In the genomic region with DNA sequence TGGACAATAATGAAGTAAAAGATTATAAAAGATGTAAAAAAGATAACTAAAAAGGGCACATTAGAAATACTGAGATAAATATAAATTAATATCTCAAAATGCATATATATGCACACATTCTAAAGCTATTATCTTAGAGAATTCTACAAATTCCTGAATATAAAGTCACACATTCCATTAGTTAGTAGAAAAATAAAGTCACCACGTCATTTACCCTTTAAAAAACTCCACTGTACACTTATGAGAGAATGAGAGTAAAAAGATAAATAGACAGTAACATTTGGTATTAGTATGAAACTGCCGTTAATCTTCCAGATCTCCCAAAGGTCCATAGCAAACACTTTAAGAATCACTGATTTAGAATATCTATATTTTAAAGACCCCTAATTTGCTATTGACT, we compare ENCODE assay signal across 26 cellular contexts.
DNase-seq lines count a peak whose midpoint lies in the region; TF ChIP-seq lines count a peak whose summit lies in the region.
"Had no signal": no experiment of that assay in that cellular context is flagged by ENCODE, and none has a peak within 500 bp of the region (broad histone marks: within the 10 kb centered on the region; RNA-seq: fewer than 3 reads in every experiment).

No MANE protein-coding gene starts in this region.

- no peak overlapping the region for H3K27ac ChIP-seq in substantia nigra (ENCODE audit: low read depth, low read length, poor library complexity, severe bottlenecking)
- H3K27ac ChIP-seq: foreskin keratinocyte, hepatocyte, sigmoid colon had no signal

- DNase-seq in AG10803 (ENCODE audit: low read depth) (peak; percentile 20), LHCN-M2 (ENCODE audit: low read depth) (peak; percentile 50), astrocyte of the spinal cord (ENCODE audit: low read depth, low spot score) (peak; percentile 56), hepatic stellate cell (ENCODE audit: low spot score) (peak; percentile 15), substantia nigra (lab: John Stamatoyannopoulos, UW) (no peak), HEK293T (ENCODE audit: extremely low spot score) (no peak), amniotic stem cell (lab: John Stamatoyannopoulos, UW) (no peak), Ammon's horn (ENCODE audit: low spot score) (no peak)
- DNase-seq: activated CD4-positive, alpha-beta T cell treated with anti-CD3 and anti-CD28 coated beads, Interleukin-2, amount 10 ng/mL, durations not matched to agents 7 days and 5 days; activated CD8-positive, alpha-beta memory T cell treated with anti-CD3 and anti-CD28 coated beads, Interleukin-2, amount 10 ng/mL, durations not matched to agents 7 days and 5 days; activated naive CD8-positive, alpha-beta T cell treated with anti-CD3 and anti-CD28 coated beads, Interleukin-2, amount 10 ng/mL, durations not matched to agents 7 days and 5 days; CD8-positive, alpha-beta memory T cell; dermis blood vessel endothelial cell; DMS53; foreskin keratinocyte; immature natural killer cell; left ventricle myocardium superior; NCI-H1092 treated with DMSO at 0.1 percent for 48 hours; NCI-H2081; NCI-H345; NCI-H82; nephron progenitor cell; OCI-M1; SHP77 treated with DMSO at 0.1 percent for 48 hours; sigmoid colon had no signal

- TF ChIP-seq CTCF in AG10803 (conservative IDR thresholded peaks at IDR 0.05; ENCODE audit: low read length) (no peak), astrocyte of the spinal cord (IDR thresholded peaks at IDR 0.05; ENCODE audit: low read depth, low read length) (no peak)

- H3K4me3 ChIP-seq in AG10803 (ENCODE audit: low read length) (no peak overlapping the region), astrocyte of the spinal cord (ENCODE audit: low read depth, low read length) (no peak overlapping the region)
- H3K4me3 ChIP-seq: hepatocyte, sigmoid colon had no signal

- CTCF ChIA-PET in HEK293T (lab: Yijun Ruan, JAX), result no interaction called here

- in situ Hi-C loops in astrocyte of the spinal cord (cut with HindIII; ENCODE audit: low sequenced_read_pairs), result no loop called here

- POLR2A ChIA-PET in HEK293T (lab: Yijun Ruan, JAX), result no interaction called here

TF ChIP-seq in HEK293T, 16 proteins besides CTCF, POLR2A, EP300 and RAD21:
- TF ChIP-seq L3MBTL2 (conservative IDR thresholded peaks at IDR 0.05) (no peak), ZNF384 (IDR thresholded peaks at IDR 0.05) (no peak), SP1 (IDR thresholded peaks at IDR 0.05) (no peak), CTBP1 (IDR thresholded peaks at IDR 0.05; ENCODE audit: borderline replicate concordance) (no peak), LEF1 (IDR thresholded peaks at IDR 0.05; ENCODE audit: borderline replicate concordance) (no peak), TARDBP (IDR thresholded peaks at IDR 0.05) (no peak), BHLHE40 (IDR thresholded peaks at IDR 0.05; ENCODE audit: borderline replicate concordance) (no peak), HDGF (IDR thresholded peaks at IDR 0.05; ENCODE audit: borderline replicate concordance) (no peak), FOXK2 (IDR thresholded peaks at IDR 0.05) (no peak), NFRKB (IDR thresholded peaks at IDR 0.05) (no peak), ELF4 (IDR thresholded peaks at IDR 0.05) (no peak), SUZ12 (IDR thresholded peaks at IDR 0.05) (no peak), FOXM1 (IDR thresholded peaks at IDR 0.05; ENCODE audit: borderline replicate concordance) (no peak), FOXA1 (IDR thresholded peaks at IDR 0.05) (no peak)

Comparison
In these comparisons a context has a peak if more than half of its experiments do, and no peak if none do; other contexts are left out.
1. DNase-seq: peak in AG10803 (single experiment), LHCN-M2 (single experiment), astrocyte of the spinal cord (single experiment) and hepatic stellate cell (single experiment); none in substantia nigra (0 of 49), HEK293T (single experiment), amniotic stem cell (single experiment) and Ammon's horn (single experiment).